In genomic region chr10:70354566-70355233, GRCh38 we compare ENCODE assay signal across 9 cellular contexts. TPM values are rescaled to one million over a fixed set of nuclear protein-coding genes. Genes with fewer than 3 reads are reported as not detected.
DNase-seq lines count a peak whose midpoint lies in the region; ATAC-seq and TF ChIP-seq lines count a peak whose summit lies in the region.
"Had no signal": no experiment of that assay in that cellular context is flagged by ENCODE, and none has a peak within 500 bp of the region (broad histone marks: within the 10 kb centered on the region; RNA-seq: fewer than 3 reads in every experiment).

No MANE protein-coding gene starts in this region.

- DNase-seq in activated naive CD8-positive, alpha-beta T cell treated with anti-CD3 and anti-CD28 coated beads, Interleukin-2, amount 10 ng/mL, durations not matched to agents 7 days and 5 days, result no peak
- no peak for DNase-seq in activated naive CD8-positive, alpha-beta T cell treated with anti-CD3 and anti-CD28 coated beads for 36 hours
- DNase-seq in dorsolateral prefrontal cortex (no peak), vagina (ENCODE audit: extremely low spot score in 2 of 2) (no peak), type B pancreatic cell (ENCODE audit: extremely low spot score, unreplicated experiment) (no peak), AG20443 (ENCODE audit: low spot score) (no peak), G401 (ENCODE audit: low spot score) (no peak)

- H3K27ac ChIP-seq in dorsolateral prefrontal cortex (peak overlapping the region in 35 of 59 donors; percentile 1 to 74 (median 43)), vagina (peak overlapping the region; percentile 54)
- H3K27ac ChIP-seq: SJSA1 had no signal

- no peaks in the 10 kb centered on the region for H3K9me3 Mint-ChIP-seq in activated naive CD8-positive, alpha-beta T cell treated with anti-CD3 and anti-CD28 coated beads, Interleukin-2, amount 10 ng/mL, durations not matched to agents 7 days and 5 days
- no peaks in the 10 kb centered on the region for H3K9me3 Mint-ChIP-seq in activated naive CD8-positive, alpha-beta T cell treated with anti-CD3 and anti-CD28 coated beads for 36 hours
- H3K9me3 Mint-ChIP-seq in type B pancreatic cell, result no peaks in the 10 kb centered on the region

- no peak overlapping the region for H3K4me3 Mint-ChIP-seq in activated naive CD8-positive, alpha-beta T cell treated with anti-CD3 and anti-CD28 coated beads, Interleukin-2, amount 10 ng/mL, durations not matched to agents 7 days and 5 days
- no peak overlapping the region for H3K4me3 Mint-ChIP-seq in activated naive CD8-positive, alpha-beta T cell treated with anti-CD3 and anti-CD28 coated beads for 36 hours
- no peak overlapping the region for H3K4me3 Mint-ChIP-seq in type B pancreatic cell

- H3K27me3 Mint-ChIP-seq in activated naive CD8-positive, alpha-beta T cell treated with anti-CD3 and anti-CD28 coated beads, Interleukin-2, amount 10 ng/mL, durations not matched to agents 7 days and 5 days, result no peaks in the 10 kb centered on the region
- peaks cover 3% of the 10 kb centered on the region for H3K27me3 Mint-ChIP-seq in activated naive CD8-positive, alpha-beta T cell treated with anti-CD3 and anti-CD28 coated beads for 36 hours
- H3K27me3 Mint-ChIP-seq in type B pancreatic cell, result no peaks in the 10 kb centered on the region

- H3K36me3 Mint-ChIP-seq in activated naive CD8-positive, alpha-beta T cell treated with anti-CD3 and anti-CD28 coated beads, Interleukin-2, amount 10 ng/mL, durations not matched to agents 7 days and 5 days, result no peaks in the 10 kb centered on the region
- peaks cover 2% of the 10 kb centered on the region for H3K36me3 Mint-ChIP-seq in activated naive CD8-positive, alpha-beta T cell treated with anti-CD3 and anti-CD28 coated beads for 36 hours
- no peaks in the 10 kb centered on the region for H3K36me3 Mint-ChIP-seq in type B pancreatic cell

- H3K4me1 Mint-ChIP-seq in activated naive CD8-positive, alpha-beta T cell treated with anti-CD3 and anti-CD28 coated beads, Interleukin-2, amount 10 ng/mL, durations not matched to agents 7 days and 5 days, result peaks cover 23% of the 10 kb centered on the region
- peaks cover 20% of the 10 kb centered on the region for H3K4me1 Mint-ChIP-seq in activated naive CD8-positive, alpha-beta T cell treated with anti-CD3 and anti-CD28 coated beads for 36 hours
- H3K4me1 Mint-ChIP-seq in type B pancreatic cell (ENCODE audit: unreplicated experiment), result peaks cover 14% of the 10 kb centered on the region

- H3K4me3 ChIP-seq in dorsolateral prefrontal cortex (peak overlapping the region in 10 of 59 donors; percentile 8 to 28 (median 18)), vagina (no peak overlapping the region)
- H3K4me3 ChIP-seq: SJSA1 had no signal

- H3K27me3 ChIP-seq in dorsolateral prefrontal cortex, result no peaks in the 10 kb centered on the region
- no peaks in the 10 kb centered on the region for H3K27me3 ChIP-seq in vagina
- H3K27me3 ChIP-seq: SJSA1 had no signal

- H3K36me3 ChIP-seq in vagina, result no peaks in the 10 kb centered on the region
- H3K36me3 ChIP-seq: SJSA1 had no signal

- POLR2A ChIA-PET in activated naive CD8-positive, alpha-beta T cell treated with anti-CD3 and anti-CD28 coated beads, Interleukin-2, amount 10 ng/mL, durations not matched to agents 7 days and 5 days (lab: Charles Lee), result interaction anchor here (1.2 to 1.6 kb wide), 2 partner anchors 9 to 122 kb away, joined by 5 read pairs; partner anchors contain the start of gene PPA1

- peak overlapping the region; percentile 39 for H3K27ac Mint-ChIP-seq in activated naive CD8-positive, alpha-beta T cell treated with anti-CD3 and anti-CD28 coated beads, Interleukin-2, amount 10 ng/mL, durations not matched to agents 7 days and 5 days
- no peak overlapping the region for H3K27ac Mint-ChIP-seq in activated naive CD8-positive, alpha-beta T cell treated with anti-CD3 and anti-CD28 coated beads for 36 hours
- no peak overlapping the region for H3K27ac Mint-ChIP-seq in type B pancreatic cell

- no peak for ATAC-seq in activated naive CD8-positive, alpha-beta T cell treated with anti-CD3 and anti-CD28 coated beads, Interleukin-2, amount 10 ng/mL, durations not matched to agents 7 days and 5 days (ENCODE audit: low read depth)
- ATAC-seq in HG03354 (IDR thresholded peaks at IDR 0.05; ENCODE audit: poor library complexity, severe bottlenecking, unreplicated experiment), result peak; percentile 13

- in situ Hi-C loops in G401 (cut with HindIII; ENCODE audit: low sequenced_read_pairs), result no loop called here

- H3K9me3 ChIP-seq in vagina, result no peaks in the 10 kb centered on the region
- H3K9me3 ChIP-seq: SJSA1 had no signal

- TF ChIP-seq CTCF in dorsolateral prefrontal cortex (IDR thresholded peaks at IDR 0.05 in 54 of 56, conservative IDR thresholded peaks at IDR 0.05 in 2 of 56; ENCODE audit: low read depth in 1 of 56, partially characterized antibody in 56 of 56) (no peak), vagina (IDR thresholded peaks at IDR 0.05) (peak in 1 of 3 experiments; percentile 4), type B pancreatic cell (conservative IDR thresholded peaks at IDR 0.05) (no peak)

- no peak for TF ChIP-seq POLR2A in vagina (IDR thresholded peaks at IDR 0.05)

- intact Hi-C loops in dorsolateral prefrontal cortex (cut with DNase I) (no loop called here), vagina (cut with DNase I) (no loop called here)

- H3K4me1 ChIP-seq in vagina, result peaks cover 18% of the 10 kb centered on the region

RNA-seq across cellular contexts. Expression of gene LRRC20, which starts 27.7 kb away (rescaled TPM):
- 10 to 100 TPM; 13.0 to 13.3 TPM for total RNA-seq in activated naive CD8-positive, alpha-beta T cell treated with anti-CD3 and anti-CD28 coated beads, Interleukin-2, amount 10 ng/mL, durations not matched to agents 7 days and 5 days
- 10 to 100 TPM; 14.0 to 16.0 TPM for total RNA-seq in activated naive CD8-positive, alpha-beta T cell treated with anti-CD3 and anti-CD28 coated beads for 36 hours
- total RNA-seq in dorsolateral prefrontal cortex, result 10 to 100 TPM; 17.5 to 59.6 (median 37.2) TPM
- total RNA-seq in vagina, result 10.8 TPM
- total RNA-seq in type B pancreatic cell (ENCODE audit: low replicate concordance), result 6.1 and 17.6 TPM in 2 replicates
- 44.8 and 53.2 TPM in 2 replicates for total RNA-seq in G401 (2014; rRNA removed; shearing (Covaris generic))

RNA-seq across cellular contexts. Expression of gene EIF4EBP2, which starts 49.2 kb away (rescaled TPM):
- total RNA-seq in activated naive CD8-positive, alpha-beta T cell treated with anti-CD3 and anti-CD28 coated beads, Interleukin-2, amount 10 ng/mL, durations not matched to agents 7 days and 5 days, result 10 to 100 TPM; 49.3 to 54.2 TPM
- 10 to 100 TPM; 31.0 to 31.4 TPM for total RNA-seq in activated naive CD8-positive, alpha-beta T cell treated with anti-CD3 and anti-CD28 coated beads for 36 hours
- 10 to 100 TPM; 28.6 to 91.0 (median 50.9) TPM for total RNA-seq in dorsolateral prefrontal cortex
- total RNA-seq in vagina, result 47.4 TPM
- 80.4 and 100 TPM in 2 replicates for total RNA-seq in type B pancreatic cell (ENCODE audit: low replicate concordance)
- 14.3 and 22.5 TPM in 2 replicates for total RNA-seq in G401 (2014; rRNA removed; shearing (Covaris generic))
